8 cellular contexts compared by ENCODE assay signal in genomic region chr9:111483862-111484563, GRCh38. TPM values are rescaled to one million over a fixed set of nuclear protein-coding genes. Genes with fewer than 3 reads are reported as not detected.
DNase-seq lines count a peak whose midpoint lies in the region; ATAC-seq and FAIRE-seq lines count a peak whose summit lies in the region.

A gene with protein sequence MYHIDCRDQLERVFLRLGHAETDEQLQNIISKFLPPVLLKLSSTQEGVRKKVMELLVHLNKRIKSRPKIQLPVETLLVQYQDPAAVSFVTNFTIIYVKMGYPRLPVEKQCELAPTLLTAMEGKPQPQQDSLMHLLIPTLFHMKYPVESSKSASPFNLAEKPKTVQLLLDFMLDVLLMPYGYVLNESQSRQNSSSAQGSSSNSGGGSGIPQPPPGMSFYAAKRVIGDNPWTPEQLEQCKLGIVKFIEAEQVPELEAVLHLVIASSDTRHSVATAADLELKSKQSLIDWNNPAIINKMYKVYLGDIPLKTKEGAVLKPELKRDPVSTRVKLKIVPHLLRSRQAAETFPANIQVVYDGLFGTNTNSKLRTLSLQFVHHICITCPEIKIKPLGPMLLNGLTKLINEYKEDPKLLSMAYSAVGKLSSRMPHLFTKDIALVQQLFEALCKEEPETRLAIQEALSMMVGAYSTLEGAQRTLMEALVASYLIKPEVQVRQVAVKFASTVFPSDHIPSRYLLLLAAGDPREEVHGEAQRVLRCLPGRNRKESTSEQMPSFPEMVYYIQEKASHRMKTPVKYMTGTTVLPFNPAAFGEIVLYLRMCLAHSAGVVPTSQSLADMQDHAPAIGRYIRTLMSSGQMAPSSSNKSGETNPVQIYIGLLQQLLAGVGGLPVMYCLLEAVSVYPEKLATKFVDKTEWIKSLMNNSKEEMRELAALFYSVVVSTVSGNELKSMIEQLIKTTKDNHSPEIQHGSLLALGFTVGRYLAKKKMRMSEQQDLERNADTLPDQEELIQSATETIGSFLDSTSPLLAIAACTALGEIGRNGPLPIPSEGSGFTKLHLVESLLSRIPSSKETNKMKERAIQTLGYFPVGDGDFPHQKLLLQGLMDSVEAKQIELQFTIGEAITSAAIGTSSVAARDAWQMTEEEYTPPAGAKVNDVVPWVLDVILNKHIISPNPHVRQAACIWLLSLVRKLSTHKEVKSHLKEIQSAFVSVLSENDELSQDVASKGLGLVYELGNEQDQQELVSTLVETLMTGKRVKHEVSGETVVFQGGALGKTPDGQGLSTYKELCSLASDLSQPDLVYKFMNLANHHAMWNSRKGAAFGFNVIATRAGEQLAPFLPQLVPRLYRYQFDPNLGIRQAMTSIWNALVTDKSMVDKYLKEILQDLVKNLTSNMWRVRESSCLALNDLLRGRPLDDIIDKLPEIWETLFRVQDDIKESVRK (N-terminal part only) (minus strand): TSS chr9:111484383. CDS start chr9:111472918, 11,465 bp downstream.

- H3K4me3 Mint-ChIP-seq in activated naive CD4-positive, alpha-beta T cell treated with anti-CD3 and anti-CD28 coated beads, Interleukin-2, amount 10 ng/mL, durations not matched to agents 7 days and 5 days = peak within 1 kb of the TSS; percentile 78

- peaks cover 3 to 4% of the 10 kb centered on the region in 2 donors for H3K4me1 ChIP-seq in neuronal stem cell (ENCODE audit: control insufficient read depth in 2 of 2, insufficient read depth in 1 of 2, low read depth in 1 of 2, low read length in 2 of 2)
- peaks cover 0 to 19% (median 16%) of the 10 kb centered on the region in 5 donors for H3K4me1 ChIP-seq in subcutaneous abdominal adipose tissue (ENCODE audit: control insufficient read depth in 5 of 5, insufficient read depth in 5 of 5, low read length in 5 of 5)

- H3K4me2 ChIP-seq in neuronal stem cell (ENCODE audit: insufficient read depth, low read length, poor library complexity, severe bottlenecking) = peak within 1 kb of the TSS; percentile 62

- no peak within 1 kb of the TSS for H4K91ac ChIP-seq in neuronal stem cell (ENCODE audit: low read depth, low read length, poor library complexity)

- CTCF ChIA-PET in activated naive CD4-positive, alpha-beta T cell treated with anti-CD3 and anti-CD28 coated beads, Interleukin-2, amount 10 ng/mL, durations not matched to agents 7 days and 5 days (lab: Charles Lee) = no interaction called here

- H2BK5ac ChIP-seq in neuronal stem cell (ENCODE audit: low read length) = peak within 1 kb of the TSS; percentile 66

- H3K4me3 ChIP-seq in neuronal stem cell (ENCODE audit: low read length in 2 of 2) (peak within 1 kb of the TSS; percentile 96 to 99), subcutaneous abdominal adipose tissue (ENCODE audit: low read depth in 1 of 5, low read length in 5 of 5) (peak within 1 kb of the TSS; percentile 84 to 97 (median 93))

- H2BK15ac ChIP-seq in neuronal stem cell (ENCODE audit: low read length) = no peak within 1 kb of the TSS

- peak within 1 kb of the TSS; percentile 96 for H3K18ac ChIP-seq in neuronal stem cell (ENCODE audit: low read length)

- H3K36me3 Mint-ChIP-seq in activated naive CD4-positive, alpha-beta T cell treated with anti-CD3 and anti-CD28 coated beads, Interleukin-2, amount 10 ng/mL, durations not matched to agents 7 days and 5 days = peaks cover 7% of the 10 kb centered on the region

- no peak within 1 kb of the TSS for H4K8ac ChIP-seq in neuronal stem cell (ENCODE audit: low read depth, low read length)

- H3K4me1 Mint-ChIP-seq in activated naive CD4-positive, alpha-beta T cell treated with anti-CD3 and anti-CD28 coated beads, Interleukin-2, amount 10 ng/mL, durations not matched to agents 7 days and 5 days = peaks cover 31% of the 10 kb centered on the region

- H3K36me3 ChIP-seq in neuronal stem cell (replicated peaks in 1 of 2; ENCODE audit: control insufficient read depth in 2 of 2, insufficient read depth in 2 of 2, low read length in 2 of 2) (no peaks in the 10 kb centered on the region), subcutaneous abdominal adipose tissue (ENCODE audit: control insufficient read depth in 5 of 5, insufficient read depth in 5 of 5, low read length in 5 of 5) (no peaks in the 10 kb centered on the region)

- H3K27me3 ChIP-seq in neuronal stem cell (ENCODE audit: control insufficient read depth in 3 of 3, insufficient read depth in 3 of 3, low read depth in 1 of 3, low read length in 3 of 3) (no peaks in the 10 kb centered on the region), subcutaneous abdominal adipose tissue (ENCODE audit: control insufficient read depth in 5 of 5, insufficient read depth in 4 of 5, low read length in 5 of 5) (no peaks in the 10 kb centered on the region)

- no CpG with 5 or more reads among the region's 99 CpGs for WGBS in neuronal stem cell (ENCODE audit: extremely low coverage in 2 of 2, insufficient read length in 2 of 2, insufficient replicate concordance in 1 of 2), 2 donors

- H3K27ac ChIP-seq in neuronal stem cell (replicated peaks; ENCODE audit: low read length) = peak within 1 kb of the TSS; percentile 97
- peak within 1 kb of the TSS; percentile 98 for H3K27ac ChIP-seq in subcutaneous abdominal adipose tissue (ENCODE audit: low read depth, low read length)

- H2BK12ac ChIP-seq in neuronal stem cell (ENCODE audit: low read length) = no peak within 1 kb of the TSS

- H2BK120ac ChIP-seq in neuronal stem cell (ENCODE audit: low read depth, low read length) = no peak within 1 kb of the TSS

- H3K79me1 ChIP-seq in neuronal stem cell (ENCODE audit: low read depth, low read length) = no peaks in the 10 kb centered on the region

- no peaks in the 10 kb centered on the region for H3K9me3 Mint-ChIP-seq in activated naive CD4-positive, alpha-beta T cell treated with anti-CD3 and anti-CD28 coated beads, Interleukin-2, amount 10 ng/mL, durations not matched to agents 7 days and 5 days

- DNase-seq in DMS53 treated with DMSO at 0.1 percent for 48 hours (lab: John Stamatoyannopoulos, UW; ENCODE audit: unreplicated experiment) = peak; percentile 53
- peak; percentile 86 for DNase-seq in HuH-7 (ENCODE audit: low spot score)
- DNase-seq in SK-N-DZ (ENCODE audit: low spot score) = peak; percentile 75
- DNase-seq in activated naive CD4-positive, alpha-beta T cell treated with anti-CD3 and anti-CD28 coated beads, Interleukin-2, amount 10 ng/mL, durations not matched to agents 7 days and 5 days = peak; percentile 69
- DNase-seq in frontal cortex (ENCODE audit: low spot score in 2 of 2) = peak; percentile 82
- peak; percentile 60 for DNase-seq in neuronal stem cell (ENCODE audit: low spot score)

- peak within 1 kb of the TSS; percentile 85 for H3K27ac Mint-ChIP-seq in activated naive CD4-positive, alpha-beta T cell treated with anti-CD3 and anti-CD28 coated beads, Interleukin-2, amount 10 ng/mL, durations not matched to agents 7 days and 5 days

- H3K9me3 ChIP-seq in neuronal stem cell (replicated peaks in 1 of 2; ENCODE audit: control insufficient read depth in 2 of 2, insufficient read depth in 1 of 2, low read depth in 1 of 2, low read length in 2 of 2) (no peaks in the 10 kb centered on the region), subcutaneous abdominal adipose tissue (ENCODE audit: control insufficient read depth in 5 of 5, low read length in 5 of 5) (no peaks in the 10 kb centered on the region)

- ATAC-seq in GM21526 (IDR thresholded peaks at IDR 0.05; ENCODE audit: low FRiP score, unreplicated experiment) = peak; percentile 58

- H2AFZ ChIP-seq in neuronal stem cell (ENCODE audit: low read length) = peak within 1 kb of the TSS; percentile 95

- H3K4ac ChIP-seq in neuronal stem cell (ENCODE audit: low read length) = peak within 1 kb of the TSS; percentile 89

- H3K14ac ChIP-seq in neuronal stem cell (ENCODE audit: low read length) = peak within 1 kb of the TSS; percentile 56

- no peak within 1 kb of the TSS for H2AK5ac ChIP-seq in neuronal stem cell (ENCODE audit: low read depth, low read length)

- peak within 1 kb of the TSS; percentile 93 for H3K23ac ChIP-seq in neuronal stem cell (ENCODE audit: low read depth, low read length, poor library complexity)

- FAIRE-seq in frontal cortex (lab: Jason Lieb, UNC) = no peak

- peaks cover 5% of the 10 kb centered on the region for H3K27me3 Mint-ChIP-seq in activated naive CD4-positive, alpha-beta T cell treated with anti-CD3 and anti-CD28 coated beads, Interleukin-2, amount 10 ng/mL, durations not matched to agents 7 days and 5 days

- H3K9ac ChIP-seq in neuronal stem cell (ENCODE audit: low read depth, low read length, poor library complexity) (peak within 1 kb of the TSS; percentile 91), subcutaneous abdominal adipose tissue (ENCODE audit: low read length in 5 of 5) (peak within 1 kb of the TSS; percentile 63 to 99 (median 89))

RNA-seq across cellular contexts. Expression of the gene that starts here (rescaled TPM):
- polyA plus RNA-seq in SK-N-DZ (2014; cell fraction: cytosol; rRNA removed) = 24.8 and 30.0 TPM in 2 replicates
- polyA plus RNA-seq in SK-N-DZ (2014; cell fraction: nucleus; rRNA removed) = 35.5 and 46.4 TPM in 2 replicates
- 95.0 TPM for total RNA-seq in frontal cortex
- 33.1 TPM for polyA plus RNA-seq in neuronal stem cell (2013, experiment 1 of 2)
- 34.5 TPM for polyA plus RNA-seq in neuronal stem cell (2013, experiment 2 of 2)

Comparison
In these comparisons a context has a peak if more than half of its experiments do, and no peak if none do; other contexts are left out.
1. Peak in every context shown above with its lines: DNase-seq, ATAC-seq, H3K4me3 ChIP-seq and H3K27ac ChIP-seq.